8 cellular contexts compared by ENCODE assay signal in genomic region chr4:82890913-82891727, GRCh38. TPM values are rescaled to one million over a fixed set of nuclear protein-coding genes. Genes with fewer than 3 reads are reported as not detected.
A peak's percentile ranks its signal among the peaks of the same experiment; 100 is the strongest.
DNase-seq lines count a peak whose midpoint lies in the region; ATAC-seq, FAIRE-seq and TF ChIP-seq lines count a peak whose summit lies in the region.

Gene SEC31A (minus strand): TSS chr4:82891153. CDS start chr4:82881936, 9,217 bp downstream.

- H3K4me2 ChIP-seq in keratinocyte (ENCODE audit: control insufficient read depth, extremely low read depth, insufficient read depth, low read depth, low read length) = peak within 1 kb of the TSS; percentile 91

- peak within 1 kb of the TSS; percentile 91 for H3K27ac ChIP-seq in keratinocyte (ENCODE audit: control insufficient read depth, insufficient read depth, low read length)

- H2AFZ ChIP-seq in keratinocyte (ENCODE audit: control insufficient read depth, low read length) = peak within 1 kb of the TSS; percentile 88

- no peaks in the 10 kb centered on the region for H3K9me3 ChIP-seq in keratinocyte (ENCODE audit: control insufficient read depth, low read depth, low read length)

- DNase-seq in AG10803 (ENCODE audit: low read depth) = peak; percentile 96
- peak; percentile 84 for DNase-seq in NCI-H446 treated with DMSO at 0.1 percent for 48 hours (lab: John Stamatoyannopoulos, UW)
- DNase-seq in activated CD4-positive, CD25-positive, alpha-beta regulatory T cell treated with anti-CD3 and anti-CD28 coated beads, Interleukin-2, amount 50 U/mL, for 72 hours = peak; percentile 97
- peak; percentile 8 to 79 for DNase-seq in cerebellar nuclear complex (lab: John Stamatoyannopoulos, UW)
- no peak for DNase-seq in keratinocyte (ENCODE audit: low read depth, low spot score)
- peak; percentile 90 to 93 for DNase-seq in stimulated activated CD4-positive, alpha-beta T cell treated with anti-CD3 and anti-CD28 coated beads, Interleukin-15, amount 100 ng/mL, for 1 hour (ENCODE audit: low read depth in 1 of 2, low spot score in 1 of 2)

- ATAC-seq in GM19043 (IDR thresholded peaks at IDR 0.05; ENCODE audit: low read depth, unreplicated experiment) = peak; percentile 91
- peak; percentile 80 for ATAC-seq in HG03378 (IDR thresholded peaks at IDR 0.05; ENCODE audit: unreplicated experiment)

- H4K20me1 ChIP-seq in keratinocyte (ENCODE audit: control insufficient read depth, extremely low read depth, insufficient read depth, low read length) = no peaks in the 10 kb centered on the region

- dilution Hi-C loops in keratinocyte (cut with MboI; ENCODE audit: extremely low pct_ligation_motif_present, low sequenced_read_pairs) = no loop called here

- peaks cover 45% of the 10 kb centered on the region for H3K4me1 ChIP-seq in keratinocyte (ENCODE audit: control insufficient read depth, extremely low read depth, insufficient read depth, low read length)

- no peak; the same call in 1 of the 2 replicates for TF ChIP-seq CTCF in AG10803 (conservative IDR thresholded peaks at IDR 0.05; ENCODE audit: low read length)
- peak in 1 of 3 experiments; percentile 16 for TF ChIP-seq CTCF in keratinocyte (optimal IDR thresholded peaks at IDR 0.05 in 1 of 3, IDR thresholded peaks at IDR 0.05 in 1 of 3, conservative IDR thresholded peaks at IDR 0.05 in 1 of 3; ENCODE audit: extremely low read depth in 1 of 3, insufficient read depth in 2 of 3, low read length in 3 of 3)

- no peaks in the 10 kb centered on the region for H3K9me1 ChIP-seq in keratinocyte (ENCODE audit: control insufficient read depth, extremely low read depth, insufficient read depth, low read length)

- H3K4me3 ChIP-seq in AG10803 (ENCODE audit: low read length) (peak within 1 kb of the TSS; percentile 77), keratinocyte (ENCODE audit: control insufficient read depth in 2 of 3, extremely low read depth in 1 of 3, insufficient read depth in 2 of 3, low read depth in 1 of 3, low read length in 3 of 3) (peak within 1 kb of the TSS; percentile 71 to 95 (median 89))

- H3K36me3 ChIP-seq in keratinocyte (ENCODE audit: control insufficient read depth in 2 of 2, extremely low read depth in 1 of 2, insufficient read depth in 2 of 2, low read length in 2 of 2) = peaks cover 11 to 20% of the 10 kb centered on the region in 2 experiments

- no peak for FAIRE-seq in keratinocyte (lab: Jason Lieb, UNC)

- peak within 1 kb of the TSS; percentile 99 for H3K9ac ChIP-seq in keratinocyte (ENCODE audit: control insufficient read depth, extremely low read depth, insufficient read depth, low read length)

- no peaks in the 10 kb centered on the region for H3K27me3 ChIP-seq in keratinocyte (ENCODE audit: control insufficient read depth, extremely low read depth, insufficient read depth, low read length)

- H3K79me2 ChIP-seq in keratinocyte (ENCODE audit: control insufficient read depth, insufficient read depth, low read length) = peaks cover 70% of the 10 kb centered on the region

RNA-seq across cellular contexts. Expression of gene SEC31A, which starts in this region (rescaled TPM):
- polyA plus RNA-seq in keratinocyte = 177 to 192 TPM (median 178 TPM) in 3 replicates
- polyA plus RNA-seq in keratinocyte (2011; ENCODE audit: low read depth) = 62.8 TPM
- polyA plus RNA-seq in keratinocyte (2011; cell fraction: cytosol; rRNA removed) = 110 and 188 TPM in 2 replicates
- polyA plus RNA-seq in keratinocyte (2011; cell fraction: nucleus; rRNA removed) = 236 and 255 TPM in 2 replicates
- 85.3 and 141 TPM in 2 replicates for polyA plus RNA-seq in keratinocyte (2012; ENCODE audit: low replicate concordance)
- polyA minus RNA-seq in keratinocyte = 89.4 to 250 TPM (median 217 TPM) in 3 replicates
- polyA minus RNA-seq in keratinocyte (2011; cell fraction: cytosol; rRNA and poly(A)+ RNA removed) = 117 TPM
- 148 and 245 TPM in 2 replicates for polyA minus RNA-seq in keratinocyte (2011; cell fraction: nucleus; rRNA and poly(A)+ RNA removed)
